Comparison of ENCODE assay signal across 9 cellular contexts in genomic region chr10:132065491-132066105, GRCh38. TPM values are rescaled to one million over a fixed set of nuclear protein-coding genes. Genes with fewer than 3 reads are reported as not detected.
A peak's percentile ranks its signal among the peaks of the same experiment; 100 is the strongest.
DNase-seq lines count a peak whose midpoint lies in the region; ATAC-seq and TF ChIP-seq lines count a peak whose summit lies in the region.
"Had no signal": no experiment of that assay in that cellular context is flagged by ENCODE, and none has a peak within 500 bp of the region (broad histone marks: within the 10 kb centered on the region; RNA-seq: fewer than 3 reads in every experiment).

TSS of gene JAKMIP3 (plus strand) at chr10:132065946. CDS start at chr10:132104809, 38,863 bp downstream.

- H3K27me3 Mint-ChIP-seq in activated naive CD4-positive, alpha-beta T cell treated with anti-CD3 and anti-CD28 coated beads, Interleukin-2, amount 10 ng/mL, durations not matched to agents 7 days and 5 days, result peaks cover 29% of the 10 kb centered on the region
- peaks cover 10% of the 10 kb centered on the region for H3K27me3 Mint-ChIP-seq in osteocyte (ENCODE audit: unreplicated experiment)

- no peaks in the 10 kb centered on the region for H3K36me3 ChIP-seq in heart left ventricle

- ATAC-seq in heart left ventricle, result peak; percentile 41 to 78 (median 66)
- no peak for ATAC-seq in HG02623 (IDR thresholded peaks at IDR 0.05; ENCODE audit: unreplicated experiment)
- ATAC-seq in HG03045 (IDR thresholded peaks at IDR 0.05; ENCODE audit: unreplicated experiment), result no peak

- H3K36me3 Mint-ChIP-seq in activated naive CD4-positive, alpha-beta T cell treated with anti-CD3 and anti-CD28 coated beads, Interleukin-2, amount 10 ng/mL, durations not matched to agents 7 days and 5 days, result no peaks in the 10 kb centered on the region
- no peaks in the 10 kb centered on the region for H3K36me3 Mint-ChIP-seq in osteocyte (ENCODE audit: unreplicated experiment)
- H3K36me3 Mint-ChIP-seq: activated naive CD4-positive, alpha-beta T cell treated with anti-CD3 and anti-CD28 coated beads, Interleukin-2, amount 50 U/mL, for 72 hours had no signal

- H3K9me3 ChIP-seq in heart left ventricle, result no peaks in the 10 kb centered on the region

- H3K4me3 Mint-ChIP-seq in activated naive CD4-positive, alpha-beta T cell treated with anti-CD3 and anti-CD28 coated beads, Interleukin-2, amount 10 ng/mL, durations not matched to agents 7 days and 5 days, result peak within 1 kb of the TSS; percentile 45
- peak within 1 kb of the TSS; percentile 76 for H3K4me3 Mint-ChIP-seq in osteocyte (ENCODE audit: unreplicated experiment)

- no peaks in the 10 kb centered on the region for H3K9me3 Mint-ChIP-seq in activated naive CD4-positive, alpha-beta T cell treated with anti-CD3 and anti-CD28 coated beads, Interleukin-2, amount 10 ng/mL, durations not matched to agents 7 days and 5 days
- H3K9me3 Mint-ChIP-seq in osteocyte (ENCODE audit: unreplicated experiment), result no peaks in the 10 kb centered on the region
- H3K9me3 Mint-ChIP-seq: activated naive CD4-positive, alpha-beta T cell treated with anti-CD3 and anti-CD28 coated beads, Interleukin-2, amount 50 U/mL, for 72 hours had no signal

- H3K4me1 Mint-ChIP-seq in activated naive CD4-positive, alpha-beta T cell treated with anti-CD3 and anti-CD28 coated beads, Interleukin-2, amount 10 ng/mL, durations not matched to agents 7 days and 5 days, result no peaks in the 10 kb centered on the region
- H3K4me1 Mint-ChIP-seq in osteocyte (ENCODE audit: unreplicated experiment), result peaks cover 16% of the 10 kb centered on the region

- DNase-seq in activated naive CD4-positive, alpha-beta T cell treated with anti-CD3 and anti-CD28 coated beads, Interleukin-2, amount 10 ng/mL, durations not matched to agents 7 days and 5 days, result no peak
- DNase-seq in activated naive CD4-positive, alpha-beta T cell treated with Interleukin-2 at 50 U/mL for 16 hours, result no peak
- DNase-seq in amygdala (lab: John Stamatoyannopoulos, UW), result peak in 42 of 56 donors; percentile 42 to 85 (median 66)
- peak; percentile 29 to 64 (median 46) for DNase-seq in heart left ventricle
- DNase-seq in osteocyte (ENCODE audit: extremely low spot score, unreplicated experiment), result peak; percentile 84
- no peak for DNase-seq in activated CD4-positive, alpha-beta T cell treated with anti-CD3 and anti-CD28 coated beads, Interleukin-2, amount 50 U/mL, for 1 hour

- no peaks in the 10 kb centered on the region for H3K27me3 ChIP-seq in heart left ventricle

- peak within 1 kb of the TSS; percentile 25 to 65 (median 53) for H3K4me3 ChIP-seq in heart left ventricle

- WGBS in heart left ventricle, 4 donors, result 1 to 5% (median 4%) methylated on average over 18 to 35 of the region's 35 CpGs

- no peak for TF ChIP-seq CTCF in heart left ventricle (IDR thresholded peaks at IDR 0.05)
- TF ChIP-seq CTCF in osteocyte (IDR thresholded peaks at IDR 0.05), result no peak

- TF ChIP-seq POLR2A in heart left ventricle (IDR thresholded peaks at IDR 0.05), result no peak

- H3K27ac Mint-ChIP-seq in activated naive CD4-positive, alpha-beta T cell treated with anti-CD3 and anti-CD28 coated beads, Interleukin-2, amount 10 ng/mL, durations not matched to agents 7 days and 5 days, result no peak within 1 kb of the TSS
- H3K27ac Mint-ChIP-seq in osteocyte (ENCODE audit: unreplicated experiment), result peak within 1 kb of the TSS; percentile 79
- H3K27ac Mint-ChIP-seq: activated naive CD4-positive, alpha-beta T cell treated with anti-CD3 and anti-CD28 coated beads, Interleukin-2, amount 50 U/mL, for 72 hours had no signal

- peaks cover 0 to 26% (median 6%) of the 10 kb centered on the region in 12 donors for H3K4me1 ChIP-seq in heart left ventricle

- intact Hi-C loops in heart left ventricle (cut with DNase I), result loop anchor here in 1 of 10 donors (1.0 kb wide), 1 partner anchor 29 kb away; no protein-coding TSS in a partner anchor

- CTCF ChIA-PET in activated naive CD4-positive, alpha-beta T cell treated with anti-CD3 and anti-CD28 coated beads, Interleukin-2, amount 10 ng/mL, durations not matched to agents 7 days and 5 days (lab: Charles Lee), result no interaction called here

- peak within 1 kb of the TSS; percentile 40 to 78 (median 68) for H3K27ac ChIP-seq in heart left ventricle

RNA-seq across cellular contexts. Expression of gene JAKMIP3, which starts in this region (rescaled TPM):
- total RNA-seq in heart left ventricle (1 to 10 TPM in 6 of 9 donors, under 1 TPM in 3; 0.31 to 3.1 (median 1.4) TPM), osteocyte (0.64 and 0.65 TPM in 2 replicates)
- polyA plus RNA-seq in heart left ventricle, result 1 to 10 TPM in 1 of 2 donors, under 1 TPM in 1; 0.06 to 1.3 TPM

Comparison
In these comparisons a context has a peak if more than half of its experiments do, and no peak if none do; other contexts are left out.
1. Peak in DNase-seq in osteocyte; RNA of the gene not detected or under 1 TPM.
2. DNase-seq: peak in amygdala (42 of 56) and heart left ventricle (5 of 5); none in activated naive CD4-positive, alpha-beta T cell treated with anti-CD3 and anti-CD28 coated beads, Interleukin-2, amount 10 ng/mL, durations not matched to agents 7 days and 5 days (single experiment), activated naive CD4-positive, alpha-beta T cell treated with Interleukin-2 at 50 U/mL for 16 hours (single experiment) and activated CD4-positive, alpha-beta T cell treated with anti-CD3 and anti-CD28 coated beads, Interleukin-2, amount 50 U/mL, for 1 hour (single experiment).
3. ATAC-seq: peak in heart left ventricle (4 of 4); none in HG02623 (single experiment) and HG03045 (single experiment).